16 cellular contexts compared by ENCODE assay signal in the genomic region with DNA sequence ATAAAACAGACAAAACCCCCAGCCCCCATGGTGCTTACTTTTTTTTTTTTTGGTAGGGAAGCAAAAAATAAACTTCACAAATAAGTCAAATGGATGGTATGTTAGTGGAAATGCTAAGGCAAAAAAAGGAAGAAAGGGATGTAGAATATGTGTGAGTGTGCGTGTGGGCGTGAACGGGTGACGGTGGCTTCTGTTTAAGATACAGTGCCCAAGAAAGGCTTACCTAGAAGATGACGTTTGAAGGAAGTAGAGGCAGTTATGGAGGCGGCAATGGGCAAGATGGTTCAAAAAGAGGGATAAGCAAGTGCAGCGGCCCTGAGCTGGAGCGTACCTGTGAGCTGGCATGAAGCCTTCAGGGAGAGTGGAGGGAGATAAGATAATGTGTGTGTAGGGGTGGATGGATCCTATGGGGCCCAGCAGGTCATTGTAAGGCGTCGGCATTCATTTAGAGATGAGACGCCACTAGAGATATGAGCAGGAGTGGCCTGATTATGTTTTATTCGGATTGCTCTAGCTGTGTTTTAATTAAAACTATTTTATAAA. TPM values are rescaled to one million over a fixed set of nuclear protein-coding genes. Genes with fewer than 3 reads are reported as not detected.
DNase-seq lines count a peak whose midpoint lies in the region; ATAC-seq and TF ChIP-seq lines count a peak whose summit lies in the region.
"Had no signal": no experiment of that assay in that cellular context is flagged by ENCODE, and none has a peak within 500 bp of the region (broad histone marks: within the 10 kb centered on the region; RNA-seq: fewer than 3 reads in every experiment).

No MANE protein-coding gene starts in this region.

- no peaks in the 10 kb centered on the region for H3K27me3 ChIP-seq in endodermal cell (ENCODE audit: control insufficient read depth, insufficient read depth, low read length, poor library complexity, severe bottlenecking)
- H3K27me3 ChIP-seq: BE2C had no signal

- H3K9me3 Mint-ChIP-seq in HFFc6 (no peaks in the 10 kb centered on the region), endodermal cell (peaks cover 22% of the 10 kb centered on the region), neural crest cell (no peaks in the 10 kb centered on the region)
- H3K9me3 Mint-ChIP-seq: CD8-positive, alpha-beta T cell had no signal

- POLR2A ChIA-PET in RWPE1 (lab: Yijun Ruan, JAX; ENCODE audit: low non-redundant PET): interaction anchor here (0.7 kb wide), 1 partner anchor 19 kb away, joined by 8 read pairs; no protein-coding TSS in a partner anchor

- CTCF ChIA-PET in RWPE1 (lab: Yijun Ruan, JAX): interaction anchor here (0.7 to 1.3 kb wide), 2 partner anchors 9 to 19 kb away, joined by 4 to 6 read pairs; no protein-coding TSS in a partner anchor

- H3K9me3 ChIP-seq in T-helper 17 cell (ENCODE audit: control insufficient read depth, low read length, poor library complexity, severe bottlenecking): no peaks in the 10 kb centered on the region
- peaks cover 19% of the 10 kb centered on the region for H3K9me3 ChIP-seq in endodermal cell (ENCODE audit: control insufficient read depth, low read length)
- H3K9me3 ChIP-seq: BE2C, HAP-1 had no signal

- DNase-seq in HFFc6: no peak
- no peak for DNase-seq in T-helper 17 cell
- no peak for DNase-seq in endodermal cell
- no peak for DNase-seq in neural crest cell (ENCODE audit: low read depth, low spot score)
- DNase-seq in RWPE1 (ENCODE audit: low spot score): no peak
- no peak for DNase-seq in NCI-H2081 treated with DMSO at 0.1 percent for 48 hours (lab: John Stamatoyannopoulos, UW)
- no peak for DNase-seq in AG08396 (ENCODE audit: low spot score)
- DNase-seq: BE2C; CD8-positive, alpha-beta T cell; COR-L47; DND-41; GDM1; GOT3 had no signal

- TF ChIP-seq CTCF in HFFc6 (IDR thresholded peaks at IDR 0.05) (no peak), endodermal cell (conservative IDR thresholded peaks at IDR 0.05) (no peak), neural crest cell (conservative IDR thresholded peaks at IDR 0.05) (no peak), RWPE1 (conservative IDR thresholded peaks at IDR 0.05; ENCODE audit: low read depth) (no peak)

- H3K27ac ChIP-seq in endodermal cell (ENCODE audit: low read depth, low read length) (no peak overlapping the region), RWPE1 (no peak overlapping the region)
- H3K27ac ChIP-seq: C4-2B, HL-60 had no signal

- 90 to 92% methylated on average over 11 of the region's 12 CpGs for WGBS in endodermal cell (ENCODE audit: insufficient coverage in 1 of 2, insufficient read length in 1 of 2), 2 experiments

- peak overlapping the region; percentile 69 for H3K27ac Mint-ChIP-seq in HFFc6
- H3K27ac Mint-ChIP-seq in T-helper 17 cell: peak overlapping the region; percentile 44
- peak overlapping the region; percentile 4 for H3K27ac Mint-ChIP-seq in endodermal cell
- peak overlapping the region; percentile 53 for H3K27ac Mint-ChIP-seq in neural crest cell (ENCODE audit: unreplicated experiment)
- H3K27ac Mint-ChIP-seq: CD8-positive, alpha-beta T cell had no signal

- no peaks in the 10 kb centered on the region for H3K4me1 ChIP-seq in endodermal cell (ENCODE audit: control insufficient read depth, insufficient read depth, low read length)
- H3K4me1 ChIP-seq: BE2C, HAP-1 had no signal

- no peak overlapping the region for H3K9ac ChIP-seq in endodermal cell (ENCODE audit: extremely low read depth, low read length, poor library complexity, severe bottlenecking)

- H3K27me3 Mint-ChIP-seq in HFFc6 (ENCODE audit: insufficient read depth) (peaks cover 1% of the 10 kb centered on the region; the same call in 1 of the 2 replicates), T-helper 17 cell (no peaks in the 10 kb centered on the region), endodermal cell (ENCODE audit: insufficient read depth) (no peaks in the 10 kb centered on the region), neural crest cell (ENCODE audit: low read depth) (no peaks in the 10 kb centered on the region)

- H3K4me3 Mint-ChIP-seq in HFFc6: no peak overlapping the region; the same call in 1 of the 2 replicates
- H3K4me3 Mint-ChIP-seq in T-helper 17 cell: no peak overlapping the region
- no peak overlapping the region for H3K4me3 Mint-ChIP-seq in endodermal cell
- H3K4me3 Mint-ChIP-seq in neural crest cell: no peak overlapping the region
- H3K4me3 Mint-ChIP-seq: CD8-positive, alpha-beta T cell had no signal

- no peaks in the 10 kb centered on the region for H3K36me3 Mint-ChIP-seq in HFFc6 (ENCODE audit: low read depth)
- no peaks in the 10 kb centered on the region for H3K36me3 Mint-ChIP-seq in T-helper 17 cell (ENCODE audit: low read depth)
- peaks cover 23% of the 10 kb centered on the region for H3K36me3 Mint-ChIP-seq in endodermal cell (ENCODE audit: low read depth)
- peaks cover 2% of the 10 kb centered on the region for H3K36me3 Mint-ChIP-seq in neural crest cell (ENCODE audit: low read depth)
- H3K36me3 Mint-ChIP-seq: CD8-positive, alpha-beta T cell had no signal

- H3K4me1 Mint-ChIP-seq in HFFc6 (ENCODE audit: low read depth): peaks cover 30% of the 10 kb centered on the region
- peaks cover 2% of the 10 kb centered on the region for H3K4me1 Mint-ChIP-seq in T-helper 17 cell
- H3K4me1 Mint-ChIP-seq in endodermal cell: peaks cover 33% of the 10 kb centered on the region
- no peaks in the 10 kb centered on the region for H3K4me1 Mint-ChIP-seq in neural crest cell

- peaks cover 8% of the 10 kb centered on the region for H3K36me3 ChIP-seq in endodermal cell (ENCODE audit: control insufficient read depth, insufficient read depth, low read length)
- H3K36me3 ChIP-seq: BE2C, HAP-1 had no signal

- no peak overlapping the region for H3K4me3 ChIP-seq in endodermal cell (ENCODE audit: low read length)
- H3K4me3 ChIP-seq: HAP-1 had no signal

- no peak for ATAC-seq in T-helper 17 cell
- ATAC-seq: CD8-positive, alpha-beta T cell had no signal

RNA-seq across cellular contexts. Expression of a gene that starts 19.9 kb away (rescaled TPM):
- total RNA-seq in HFFc6 (2021; fragmentation: NEBNext Ultra II Directional; extraction: Animal tissue kit (Norgen Biotek cat#: 25700)): 10 to 100 TPM; 13.5 to 24.8 (median 15.4) TPM
- total RNA-seq in T-helper 17 cell (1 to 10 TPM; 1.9 to 5.8 TPM), endodermal cell (10 to 100 TPM in 1 of 2 donors, 1 to 10 TPM in 1; 7.2 to 11.1 TPM), neural crest cell (2.5 and 2.7 TPM in 2 replicates)
- polyA plus RNA-seq in endodermal cell (2013, experiment 1 of 2): 6.2 TPM
- polyA plus RNA-seq in endodermal cell (2013, experiment 2 of 2): 7.4 TPM

RNA-seq across cellular contexts. Expression of a gene that starts 19.9 kb away (rescaled TPM):
- total RNA-seq in HFFc6 (2021; fragmentation: NEBNext Ultra II Directional; extraction: Animal tissue kit (Norgen Biotek cat#: 25700)): 100 to 1,000 TPM; 100 to 124 (median 108) TPM
- total RNA-seq in T-helper 17 cell: 10 to 100 TPM; 14.7 to 30.2 TPM
- total RNA-seq in endodermal cell: 10 to 100 TPM; 19.7 to 49.0 TPM
- polyA plus RNA-seq in endodermal cell (2013, experiment 1 of 2): 33.6 TPM
- polyA plus RNA-seq in endodermal cell (2013, experiment 2 of 2): 28.9 TPM
- total RNA-seq in neural crest cell: 31.0 and 33.7 TPM in 2 replicates

Comparison
In these comparisons a context has a peak if more than half of its experiments do, and no peak if none do; other contexts are left out.
1. H3K27ac Mint-ChIP-seq: peak in every context shown above with its lines; median percentile 69 in HFFc6; 53 in neural crest cell; 44 in T-helper 17 cell; 4 in endodermal cell.